1 cellular context compared by ENCODE assay signal in the genomic region with DNA sequence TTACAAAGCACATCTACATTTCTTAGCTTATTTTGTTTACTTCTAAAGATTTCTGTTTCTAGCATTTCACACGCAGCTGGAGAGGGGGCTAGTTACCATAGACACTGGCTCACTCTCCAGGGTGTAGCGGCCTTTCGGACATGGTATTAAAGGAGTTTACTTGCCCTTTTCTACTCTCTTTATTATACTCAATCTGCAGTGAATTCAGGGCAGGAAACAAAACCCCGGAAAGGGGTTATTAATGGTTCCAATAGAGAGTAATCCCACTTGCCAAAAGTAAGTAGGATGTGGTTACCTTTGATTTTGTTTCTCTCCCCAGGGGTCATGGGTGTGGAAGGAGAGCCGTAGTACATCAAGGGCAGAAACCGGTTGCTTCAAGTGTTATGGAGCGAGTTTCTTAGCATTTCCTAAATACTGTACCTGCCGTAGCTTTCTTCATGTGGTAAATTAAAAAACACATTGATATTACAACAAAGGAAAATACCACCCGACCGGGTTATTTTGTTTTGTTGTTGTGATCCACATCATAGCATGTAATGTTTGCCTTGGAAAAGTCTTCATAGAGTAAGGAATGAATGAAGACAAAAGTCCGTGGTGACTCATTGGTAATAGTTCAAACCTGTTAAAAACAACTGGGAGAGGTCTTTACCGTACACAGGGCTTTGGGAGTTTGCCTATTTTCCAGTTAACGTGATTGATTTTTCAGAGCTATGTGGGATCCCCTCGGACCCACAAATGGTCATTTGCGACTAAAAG.
TF ChIP-seq lines count a peak whose summit lies in the region.

No MANE protein-coding gene starts in this region.

TF ChIP-seq in WTC11, 78 proteins besides CTCF, POLR2A, EP300 and RAD21 (continued from another document):
- TF ChIP-seq, protein P1, sequence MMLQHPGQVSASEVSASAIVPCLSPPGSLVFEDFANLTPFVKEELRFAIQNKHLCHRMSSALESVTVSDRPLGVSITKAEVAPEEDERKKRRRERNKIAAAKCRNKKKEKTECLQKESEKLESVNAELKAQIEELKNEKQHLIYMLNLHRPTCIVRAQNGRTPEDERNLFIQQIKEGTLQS (CRISPR knock-in tag; conservative IDR thresholded peaks at IDR 0.05) = no peak
- TF ChIP-seq ZNF425 (CRISPR knock-in tag; conservative IDR thresholded peaks at IDR 0.05) (no peak), SMAD3 (CRISPR knock-in tag; IDR thresholded peaks at IDR 0.05; ENCODE audit: borderline replicate concordance) (no peak)
